Comparison of ENCODE assay signal across 8 cellular contexts in genomic region chr20:2839732-2840137, GRCh38. TPM values are rescaled to one million over a fixed set of nuclear protein-coding genes. Genes with fewer than 3 reads are reported as not detected.
DNase-seq lines count a peak whose midpoint lies in the region; ATAC-seq, FAIRE-seq and TF ChIP-seq lines count a peak whose summit lies in the region.
"Had no signal": no experiment of that assay in that cellular context is flagged by ENCODE, and none has a peak within 500 bp of the region (broad histone marks: within the 10 kb centered on the region; RNA-seq: fewer than 3 reads in every experiment).

No MANE protein-coding gene starts in this region.

- no peaks in the 10 kb centered on the region for H3K79me2 ChIP-seq in keratinocyte (ENCODE audit: control insufficient read depth, insufficient read depth, low read length)

- FAIRE-seq in keratinocyte (lab: Jason Lieb, UNC): no peak

- H3K27ac ChIP-seq in keratinocyte (ENCODE audit: control insufficient read depth, insufficient read depth, low read length): no peak overlapping the region

- no peak for TF ChIP-seq CTCF in HFF-Myc (IDR thresholded peaks at IDR 0.05; ENCODE audit: low read depth, low read length, missing control alignments)
- TF ChIP-seq CTCF in keratinocyte (optimal IDR thresholded peaks at IDR 0.05 in 1 of 3, IDR thresholded peaks at IDR 0.05 in 1 of 3, conservative IDR thresholded peaks at IDR 0.05 in 1 of 3; ENCODE audit: extremely low read depth in 1 of 3, insufficient read depth in 2 of 3, low read length in 3 of 3): no peak

- H3K36me3 ChIP-seq in keratinocyte (ENCODE audit: control insufficient read depth in 2 of 2, extremely low read depth in 1 of 2, insufficient read depth in 2 of 2, low read length in 2 of 2): no peaks in the 10 kb centered on the region

- peaks cover 24% of the 10 kb centered on the region for H3K36me3 Mint-ChIP-seq in activated T-helper 1 cell treated with anti-CD3 and anti-CD28 coated beads, Interleukin-12 subunit alpha, Interleukin-12 subunit beta, Interleukin-2, Interleukin-4 antibody, amounts not matched to agents 30 ng/mL and 10 ng/mL and 1 ng/mL, durations not matched to agents 14 hours and 24 hours and 36 hours (ENCODE audit: low read depth)

- no peaks in the 10 kb centered on the region for H4K20me1 ChIP-seq in keratinocyte (ENCODE audit: control insufficient read depth, extremely low read depth, insufficient read depth, low read length)

- no peaks in the 10 kb centered on the region for H3K27me3 ChIP-seq in keratinocyte (ENCODE audit: control insufficient read depth, extremely low read depth, insufficient read depth, low read length)

- peak overlapping the region; percentile 88 for H3K27ac Mint-ChIP-seq in activated T-helper 1 cell treated with anti-CD3 and anti-CD28 coated beads, Interleukin-12 subunit alpha, Interleukin-12 subunit beta, Interleukin-2, Interleukin-4 antibody, amounts not matched to agents 30 ng/mL and 10 ng/mL and 1 ng/mL, durations not matched to agents 14 hours and 24 hours and 36 hours
- peak overlapping the region in 1 of 2 donors; percentile 94 for H3K27ac Mint-ChIP-seq in stimulated activated naive CD8-positive, alpha-beta T cell treated with anti-CD3 and anti-CD28 coated beads, Interleukin-15, amount 100 ng/mL, for 72 hours

- H2AFZ ChIP-seq in keratinocyte (ENCODE audit: control insufficient read depth, low read length): peak overlapping the region; percentile 97

- no peaks in the 10 kb centered on the region for H3K9me1 ChIP-seq in keratinocyte (ENCODE audit: control insufficient read depth, extremely low read depth, insufficient read depth, low read length)

- peak overlapping the region; percentile 73 for H3K4me3 ChIP-seq in HFF-Myc (replicated peaks; ENCODE audit: low read depth, low read length)
- H3K4me3 ChIP-seq in keratinocyte (ENCODE audit: control insufficient read depth in 2 of 3, extremely low read depth in 1 of 3, insufficient read depth in 2 of 3, low read depth in 1 of 3, low read length in 3 of 3): peak overlapping the region; percentile 29 to 85 (median 75)

- dilution Hi-C loops in keratinocyte (cut with MboI; ENCODE audit: extremely low pct_ligation_motif_present, low sequenced_read_pairs): no loop called here

- H3K27me3 Mint-ChIP-seq in activated T-helper 1 cell treated with anti-CD3 and anti-CD28 coated beads, Interleukin-12 subunit alpha, Interleukin-12 subunit beta, Interleukin-2, Interleukin-4 antibody, amounts not matched to agents 30 ng/mL and 10 ng/mL and 1 ng/mL, durations not matched to agents 14 hours and 24 hours and 36 hours (ENCODE audit: insufficient read depth): no peaks in the 10 kb centered on the region
- H3K27me3 Mint-ChIP-seq in stimulated activated naive CD8-positive, alpha-beta T cell treated with anti-CD3 and anti-CD28 coated beads, Interleukin-15, amount 100 ng/mL, for 72 hours: no peaks in the 10 kb centered on the region

- peak overlapping the region; percentile 83 for H3K4me3 Mint-ChIP-seq in activated T-helper 1 cell treated with anti-CD3 and anti-CD28 coated beads, Interleukin-12 subunit alpha, Interleukin-12 subunit beta, Interleukin-2, Interleukin-4 antibody, amounts not matched to agents 30 ng/mL and 10 ng/mL and 1 ng/mL, durations not matched to agents 14 hours and 24 hours and 36 hours
- H3K4me3 Mint-ChIP-seq in stimulated activated naive CD8-positive, alpha-beta T cell treated with anti-CD3 and anti-CD28 coated beads, Interleukin-15, amount 100 ng/mL, for 72 hours: peak overlapping the region; percentile 80 to 92

- peak overlapping the region; percentile 81 for H3K9ac ChIP-seq in keratinocyte (ENCODE audit: control insufficient read depth, extremely low read depth, insufficient read depth, low read length)

- H3K4me1 ChIP-seq in keratinocyte (ENCODE audit: control insufficient read depth, extremely low read depth, insufficient read depth, low read length): peaks cover 6% of the 10 kb centered on the region

- H3K4me1 Mint-ChIP-seq in activated T-helper 1 cell treated with anti-CD3 and anti-CD28 coated beads, Interleukin-12 subunit alpha, Interleukin-12 subunit beta, Interleukin-2, Interleukin-4 antibody, amounts not matched to agents 30 ng/mL and 10 ng/mL and 1 ng/mL, durations not matched to agents 14 hours and 24 hours and 36 hours (ENCODE audit: low read depth): peaks cover 27% of the 10 kb centered on the region
- H3K4me1 Mint-ChIP-seq in stimulated activated naive CD8-positive, alpha-beta T cell treated with anti-CD3 and anti-CD28 coated beads, Interleukin-15, amount 100 ng/mL, for 72 hours: peaks cover 34% of the 10 kb centered on the region

- ATAC-seq in stimulated activated naive CD8-positive, alpha-beta T cell treated with anti-CD3 and anti-CD28 coated beads, Interleukin-15, amount 100 ng/mL, for 72 hours: no peak

- peak overlapping the region; percentile 78 for H3K4me2 ChIP-seq in keratinocyte (ENCODE audit: control insufficient read depth, extremely low read depth, insufficient read depth, low read depth, low read length)

- no peaks in the 10 kb centered on the region for H3K9me3 ChIP-seq in keratinocyte (ENCODE audit: control insufficient read depth, low read depth, low read length)

- no peaks in the 10 kb centered on the region for H3K9me3 Mint-ChIP-seq in activated T-helper 1 cell treated with anti-CD3 and anti-CD28 coated beads, Interleukin-12 subunit alpha, Interleukin-12 subunit beta, Interleukin-2, Interleukin-4 antibody, amounts not matched to agents 30 ng/mL and 10 ng/mL and 1 ng/mL, durations not matched to agents 14 hours and 24 hours and 36 hours
- H3K9me3 Mint-ChIP-seq in stimulated activated naive CD8-positive, alpha-beta T cell treated with anti-CD3 and anti-CD28 coated beads, Interleukin-15, amount 100 ng/mL, for 72 hours: no peaks in the 10 kb centered on the region

- intact Hi-C loops in activated T-helper 1 cell treated with anti-CD3 and anti-CD28 coated beads, Interleukin-12 subunit alpha, Interleukin-12 subunit beta, Interleukin-2, Interleukin-4 antibody, amounts not matched to agents 30 ng/mL and 10 ng/mL and 1 ng/mL, durations not matched to agents 14 hours and 24 hours and 36 hours (cut with micrococcal nuclease): loop anchor here (1.0 kb wide), 2 partner anchors 7 to 34 kb away; partner anchors contain the start of gene PTPRA

- DNase-seq in HFF-Myc (ENCODE audit: extremely low read depth, low read depth) (no peak), keratinocyte (ENCODE audit: low read depth, low spot score) (no peak), NCI-H510A (lab: John Stamatoyannopoulos, UW) (no peak), UCSD-AML1 (lab: John Stamatoyannopoulos, UW; ENCODE audit: unreplicated experiment) (no peak), NK-92 (lab: John Stamatoyannopoulos, UW; ENCODE audit: unreplicated experiment) (no peak)
- DNase-seq in activated T-helper 1 cell treated with anti-CD3 and anti-CD28 coated beads, Interleukin-12 subunit alpha, Interleukin-12 subunit beta, Interleukin-2, Interleukin-4 antibody, amounts not matched to agents 30 ng/mL and 10 ng/mL and 1 ng/mL, durations not matched to agents 14 hours and 24 hours and 36 hours (ENCODE audit: low spot score): no peak
- no peak for DNase-seq in stimulated activated naive CD8-positive, alpha-beta T cell treated with anti-CD3 and anti-CD28 coated beads, Interleukin-15, amount 100 ng/mL, for 72 hours

RNA-seq across cellular contexts. Expression of gene PCED1A, which starts 0.7 kb away (rescaled TPM):
- total RNA-seq in activated T-helper 1 cell treated with anti-CD3 and anti-CD28 coated beads, Interleukin-12 subunit alpha, Interleukin-12 subunit beta, Interleukin-2, Interleukin-4 antibody, amounts not matched to agents 30 ng/mL and 10 ng/mL and 1 ng/mL, durations not matched to agents 14 hours and 24 hours and 36 hours: 24.0 and 27.9 TPM in 2 replicates
- 4.7 to 9.9 TPM (median 5.6 TPM) in 3 replicates for polyA plus RNA-seq in keratinocyte
- polyA plus RNA-seq in keratinocyte (2011; ENCODE audit: low read depth): 4.5 TPM
- polyA plus RNA-seq in keratinocyte (2011; cell fraction: cytosol; rRNA removed): 1.8 and 3.5 TPM in 2 replicates
- 27.9 and 29.9 TPM in 2 replicates for polyA plus RNA-seq in keratinocyte (2011; cell fraction: nucleus; rRNA removed)
- polyA plus RNA-seq in keratinocyte (2012; ENCODE audit: low replicate concordance): 5.7 and 8.8 TPM in 2 replicates
- 1.6 to 4.3 TPM (median 3.1 TPM) in 3 replicates for polyA minus RNA-seq in keratinocyte
- 6.1 TPM for polyA minus RNA-seq in keratinocyte (2011; cell fraction: cytosol; rRNA and poly(A)+ RNA removed)
- 5.9 and 6.2 TPM in 2 replicates for polyA minus RNA-seq in keratinocyte (2011; cell fraction: nucleus; rRNA and poly(A)+ RNA removed)

RNA-seq across cellular contexts. Expression of gene VPS16, which starts 0.8 kb away (rescaled TPM):
- total RNA-seq in activated T-helper 1 cell treated with anti-CD3 and anti-CD28 coated beads, Interleukin-12 subunit alpha, Interleukin-12 subunit beta, Interleukin-2, Interleukin-4 antibody, amounts not matched to agents 30 ng/mL and 10 ng/mL and 1 ng/mL, durations not matched to agents 14 hours and 24 hours and 36 hours: 46.0 and 48.9 TPM in 2 replicates
- 22.7 to 28.7 TPM (median 25.2 TPM) in 3 replicates for polyA plus RNA-seq in keratinocyte
- polyA plus RNA-seq in keratinocyte (2011; ENCODE audit: low read depth): 10.4 TPM
- 14.5 and 16.8 TPM in 2 replicates for polyA plus RNA-seq in keratinocyte (2011; cell fraction: cytosol; rRNA removed)
- 69.6 and 76.6 TPM in 2 replicates for polyA plus RNA-seq in keratinocyte (2011; cell fraction: nucleus; rRNA removed)
- 21.5 and 24.3 TPM in 2 replicates for polyA plus RNA-seq in keratinocyte (2012; ENCODE audit: low replicate concordance)
- 30.2 to 36.5 TPM (median 34.4 TPM) in 3 replicates for polyA minus RNA-seq in keratinocyte
- 29.0 TPM for polyA minus RNA-seq in keratinocyte (2011; cell fraction: cytosol; rRNA and poly(A)+ RNA removed)
- 18.7 and 20.7 TPM in 2 replicates for polyA minus RNA-seq in keratinocyte (2011; cell fraction: nucleus; rRNA and poly(A)+ RNA removed)

RNA-seq across cellular contexts. Expression of gene TMEM239, which starts 23.6 kb away (rescaled TPM):
- not detected in 2 replicates for total RNA-seq in activated T-helper 1 cell treated with anti-CD3 and anti-CD28 coated beads, Interleukin-12 subunit alpha, Interleukin-12 subunit beta, Interleukin-2, Interleukin-4 antibody, amounts not matched to agents 30 ng/mL and 10 ng/mL and 1 ng/mL, durations not matched to agents 14 hours and 24 hours and 36 hours
- not detected in 3 replicates for polyA plus RNA-seq in keratinocyte
- polyA plus RNA-seq in keratinocyte (2011; ENCODE audit: low read depth): not detected
- not detected in 2 replicates for polyA plus RNA-seq in keratinocyte (2011; cell fraction: cytosol; rRNA removed)
- not detected in 2 replicates for polyA plus RNA-seq in keratinocyte (2011; cell fraction: nucleus; rRNA removed)
- polyA plus RNA-seq in keratinocyte (2012; ENCODE audit: low replicate concordance): not detected in 2 replicates
- polyA minus RNA-seq in keratinocyte: not detected in 3 replicates
- polyA minus RNA-seq in keratinocyte (2011; cell fraction: cytosol; rRNA and poly(A)+ RNA removed): not detected
- polyA minus RNA-seq in keratinocyte (2011; cell fraction: nucleus; rRNA and poly(A)+ RNA removed): not detected in 2 replicates
- total RNA-seq: myocyte had no signal

RNA-seq across cellular contexts. Expression of gene C20orf141, which starts 24.9 kb away (rescaled TPM):
- total RNA-seq in activated T-helper 1 cell treated with anti-CD3 and anti-CD28 coated beads, Interleukin-12 subunit alpha, Interleukin-12 subunit beta, Interleukin-2, Interleukin-4 antibody, amounts not matched to agents 30 ng/mL and 10 ng/mL and 1 ng/mL, durations not matched to agents 14 hours and 24 hours and 36 hours: not detected in 2 replicates
- not detected in 3 replicates for polyA plus RNA-seq in keratinocyte
- not detected for polyA plus RNA-seq in keratinocyte (2011; ENCODE audit: low read depth)
- polyA plus RNA-seq in keratinocyte (2011; cell fraction: cytosol; rRNA removed): not detected in 2 replicates
- polyA plus RNA-seq in keratinocyte (2011; cell fraction: nucleus; rRNA removed): not detected in 2 replicates
- not detected in 2 replicates for polyA plus RNA-seq in keratinocyte (2012; ENCODE audit: low replicate concordance)
- not detected in 3 replicates for polyA minus RNA-seq in keratinocyte
- not detected for polyA minus RNA-seq in keratinocyte (2011; cell fraction: cytosol; rRNA and poly(A)+ RNA removed)
- polyA minus RNA-seq in keratinocyte (2011; cell fraction: nucleus; rRNA and poly(A)+ RNA removed): not detected in 2 replicates
- total RNA-seq: myocyte had no signal

RNA-seq across cellular contexts. Expression of gene PTPRA, which starts 33.5 kb away (rescaled TPM):
- 64.0 and 67.5 TPM in 2 replicates for total RNA-seq in activated T-helper 1 cell treated with anti-CD3 and anti-CD28 coated beads, Interleukin-12 subunit alpha, Interleukin-12 subunit beta, Interleukin-2, Interleukin-4 antibody, amounts not matched to agents 30 ng/mL and 10 ng/mL and 1 ng/mL, durations not matched to agents 14 hours and 24 hours and 36 hours
- polyA plus RNA-seq in keratinocyte: 39.9 to 61.2 TPM (median 53.3 TPM) in 3 replicates
- polyA plus RNA-seq in keratinocyte (2011; ENCODE audit: low read depth): 55.4 TPM
- 40.4 and 74.0 TPM in 2 replicates for polyA plus RNA-seq in keratinocyte (2011; cell fraction: cytosol; rRNA removed)
- polyA plus RNA-seq in keratinocyte (2011; cell fraction: nucleus; rRNA removed): 52.7 and 65.3 TPM in 2 replicates
- 28.9 and 29.2 TPM in 2 replicates for polyA plus RNA-seq in keratinocyte (2012; ENCODE audit: low replicate concordance)
- polyA minus RNA-seq in keratinocyte: 22.4 to 55.7 TPM (median 43.9 TPM) in 3 replicates
- 25.5 TPM for polyA minus RNA-seq in keratinocyte (2011; cell fraction: cytosol; rRNA and poly(A)+ RNA removed)
- polyA minus RNA-seq in keratinocyte (2011; cell fraction: nucleus; rRNA and poly(A)+ RNA removed): 19.1 and 40.7 TPM in 2 replicates
